ENCODE assay signal across 8 cellular contexts in genomic region chr1:32400876-32401631, GRCh38. TPM values are rescaled to one million over a fixed set of nuclear protein-coding genes. Genes with fewer than 3 reads are reported as not detected.
A peak's percentile ranks its signal among the peaks of the same experiment; 100 is the strongest.
DNase-seq lines count a peak whose midpoint lies in the region; ATAC-seq and TF ChIP-seq lines count a peak whose summit lies in the region.

No MANE protein-coding gene starts in this region.

- peak; percentile 88 for TF ChIP-seq CTCF in liver (IDR thresholded peaks at IDR 0.05; ENCODE audit: low read depth, low read length, missing input control)

- no peak overlapping the region for H3K27ac ChIP-seq in liver (ENCODE audit: low read depth in 1 of 2, low read length in 2 of 2)

- POLR2A ChIA-PET in activated CD4-positive, alpha-beta T cell treated with anti-CD3 and anti-CD28 coated beads, Interleukin-2, amount 10 ng/mL, durations not matched to agents 7 days and 5 days (lab: Charles Lee), result no interaction called here

- H3K4me3 ChIP-seq in liver (ENCODE audit: low read depth in 1 of 3, low read length in 3 of 3), result no peak overlapping the region

- peaks cover 0 to 2% (median under 1%) of the 10 kb centered on the region in 4 donors for H3K4me1 ChIP-seq in liver (ENCODE audit: control insufficient read depth in 4 of 4, insufficient read depth in 4 of 4, low read length in 3 of 4)

- H3K27me3 Mint-ChIP-seq in activated CD4-positive, alpha-beta T cell treated with anti-CD3 and anti-CD28 coated beads, Interleukin-2, amount 10 ng/mL, durations not matched to agents 7 days and 5 days, result peaks cover 5% of the 10 kb centered on the region

- CTCF ChIA-PET in activated CD4-positive, alpha-beta T cell treated with anti-CD3 and anti-CD28 coated beads, Interleukin-2, amount 10 ng/mL, durations not matched to agents 7 days and 5 days (lab: Charles Lee), result interaction anchor here (0.6 to 2.8 kb wide), 16 partner anchors 10 to 341 kb away, joined by 3 to 8 read pairs (median 3); a partner anchor contains a TSS

- no peaks in the 10 kb centered on the region for H3K27me3 ChIP-seq in liver (ENCODE audit: control insufficient read depth in 4 of 4, insufficient read depth in 4 of 4, low read length in 3 of 4)

- H3K9me3 Mint-ChIP-seq in activated CD4-positive, alpha-beta T cell treated with anti-CD3 and anti-CD28 coated beads, Interleukin-2, amount 10 ng/mL, durations not matched to agents 7 days and 5 days, result no peaks in the 10 kb centered on the region

- WGBS in liver, result 44% methylated on average over 13 of the region's 13 CpGs

- peak; percentile 93 to 95 for TF ChIP-seq RAD21 in liver (IDR thresholded peaks at IDR 0.05)

- ATAC-seq in HG03520 (IDR thresholded peaks at IDR 0.05; ENCODE audit: unreplicated experiment), result no peak

- H3K4me3 Mint-ChIP-seq in activated CD4-positive, alpha-beta T cell treated with anti-CD3 and anti-CD28 coated beads, Interleukin-2, amount 10 ng/mL, durations not matched to agents 7 days and 5 days, result no peak overlapping the region

- peaks cover 4% of the 10 kb centered on the region for H3K4me1 Mint-ChIP-seq in activated CD4-positive, alpha-beta T cell treated with anti-CD3 and anti-CD28 coated beads, Interleukin-2, amount 10 ng/mL, durations not matched to agents 7 days and 5 days

- no peak overlapping the region for H3K27ac Mint-ChIP-seq in activated CD4-positive, alpha-beta T cell treated with anti-CD3 and anti-CD28 coated beads, Interleukin-2, amount 10 ng/mL, durations not matched to agents 7 days and 5 days

- in situ Hi-C loops in ACHN (cut with HindIII; ENCODE audit: low pct_ligation_motif_present, low pct_unique_long_range_greater_than_20kb, low sequenced_read_pairs), result no loop called here

- no peaks in the 10 kb centered on the region for H3K36me3 Mint-ChIP-seq in activated CD4-positive, alpha-beta T cell treated with anti-CD3 and anti-CD28 coated beads, Interleukin-2, amount 10 ng/mL, durations not matched to agents 7 days and 5 days (ENCODE audit: low read depth)

- DNase-seq in ACHN (peak; percentile 67), GM19240 (ENCODE audit: insufficient read length, low spot score) (peak; percentile 46), NCI-H345 (lab: John Stamatoyannopoulos, UW) (peak; percentile 80), dermis microvascular lymphatic vessel endothelial cell (ENCODE audit: low read depth in 2 of 2) (peak; percentile 29 to 71)
- DNase-seq in activated CD4-positive, alpha-beta T cell treated with anti-CD3 and anti-CD28 coated beads, Interleukin-2, amount 10 ng/mL, durations not matched to agents 7 days and 5 days, result peak; percentile 55
- peak; percentile 28 for DNase-seq in stimulated activated CD4-positive, alpha-beta T cell treated with anti-CD3 and anti-CD28 coated beads, Interleukin-2, amount 100 ng/mL, for 4 hours (ENCODE audit: low read depth)

- no peaks in the 10 kb centered on the region for H3K9me3 ChIP-seq in liver (ENCODE audit: control insufficient read depth in 4 of 4, low read length in 3 of 4)

- H3K9ac ChIP-seq in liver (ENCODE audit: low read depth in 1 of 2, low read length in 2 of 2), result peak overlapping the region in 1 of 2 donors; percentile 60

- peaks cover 0 to 1% (median 0%) of the 10 kb centered on the region in 4 donors for H3K36me3 ChIP-seq in liver (ENCODE audit: control insufficient read depth in 4 of 4, insufficient read depth in 3 of 4, low read depth in 1 of 4, low read length in 3 of 4)

TF ChIP-seq in liver, 16 proteins besides CTCF, POLR2A, EP300 and RAD21:
- TF ChIP-seq SP1 (IDR thresholded peaks at IDR 0.05) (no peak), YY1 (IDR thresholded peaks at IDR 0.05) (no peak), REST (IDR thresholded peaks at IDR 0.05) (no peak), HNF4A (conservative IDR thresholded peaks at IDR 0.05) (no peak), FOXA1 (IDR thresholded peaks at IDR 0.05) (no peak)

RNA-seq across cellular contexts. Expression of gene BSDC1, which starts 6.8 kb away (rescaled TPM):
- 10 to 100 TPM; 42.9 to 44.6 TPM for total RNA-seq in activated CD4-positive, alpha-beta T cell treated with anti-CD3 and anti-CD28 coated beads, Interleukin-2, amount 10 ng/mL, durations not matched to agents 7 days and 5 days
- total RNA-seq in dermis microvascular lymphatic vessel endothelial cell (35.0 and 46.5 TPM in 2 replicates), liver (10 to 100 TPM; 62.5 to 65.9 TPM)
- 10 to 100 TPM; 40.0 to 41.4 TPM for polyA plus RNA-seq in liver

RNA-seq across cellular contexts. Expression of gene TSSK3, which starts 38.7 kb away (rescaled TPM):
- total RNA-seq in activated CD4-positive, alpha-beta T cell treated with anti-CD3 and anti-CD28 coated beads, Interleukin-2, amount 10 ng/mL, durations not matched to agents 7 days and 5 days, result 1 to 10 TPM; 1.5 to 2.2 TPM
- total RNA-seq in dermis microvascular lymphatic vessel endothelial cell, result 0.13 and 0.26 TPM in 2 replicates
- under 1 TPM in 1 of 2 donors, not detected in 1; 0.50 TPM for total RNA-seq in liver
- polyA plus RNA-seq in liver, result under 1 TPM in 1 of 2 donors, not detected in 1; 0.14 TPM

RNA-seq across cellular contexts. Expression of gene FAM229A, which starts 38.8 kb away (rescaled TPM):
- total RNA-seq in activated CD4-positive, alpha-beta T cell treated with anti-CD3 and anti-CD28 coated beads, Interleukin-2, amount 10 ng/mL, durations not matched to agents 7 days and 5 days, result 1 to 10 TPM; 8.2 to 8.5 TPM
- 0.64 and 1.4 TPM in 2 replicates for total RNA-seq in dermis microvascular lymphatic vessel endothelial cell
- 1 to 10 TPM; 2.4 to 3.3 TPM for total RNA-seq in liver
- 1 to 10 TPM; 1.6 to 1.8 TPM for polyA plus RNA-seq in liver

Comparison
In these comparisons a context has a peak if more than half of its experiments do, and no peak if none do; other contexts are left out.
1. DNase-seq: peak in every context shown above with its lines; median percentile 80 in NCI-H345; 67 in ACHN; 55 in activated CD4-positive, alpha-beta T cell treated with anti-CD3 and anti-CD28 coated beads, Interleukin-2, amount 10 ng/mL, durations not matched to agents 7 days and 5 days; 50 in dermis microvascular lymphatic vessel endothelial cell; 46 in GM19240; 28 in stimulated activated CD4-positive, alpha-beta T cell treated with anti-CD3 and anti-CD28 coated beads, Interleukin-2, amount 100 ng/mL, for 4 hours.